34 cellular contexts compared by ENCODE assay signal in genomic region chr4:74088396-74088795, GRCh38. TPM values are rescaled to one million over a fixed set of nuclear protein-coding genes. Genes with fewer than 3 reads are reported as not detected.
"Had no signal": no experiment of that assay in that cellular context is flagged by ENCODE, and none has a peak within 500 bp of the region (broad histone marks: within the 10 kb centered on the region; RNA-seq: fewer than 3 reads in every experiment).

No MANE protein-coding gene starts in this region.

- H3K36me3 ChIP-seq: neural progenitor cell, ovary, right lobe of liver, sigmoid colon, spleen, suprapubic skin, tibial artery, transverse colon, upper lobe of right lung, vagina had no signal

- H3K9me3 Mint-ChIP-seq: natural killer cell; nephron; neural progenitor cell; stimulated activated memory B cell treated with anti-CD40 and anti-IgM and Interleukin-4, amounts not matched to agents 10 μg/mL and 1 μg/mL and 100 μg/mL, for 72 hours; stimulated activated naive CD8-positive, alpha-beta T cell treated with anti-CD3 and anti-CD28 coated beads, Interleukin-15, amount 100 ng/mL, for 72 hours; type B pancreatic cell had no signal

- H3K9ac ChIP-seq: neural progenitor cell, parathyroid adenoma had no signal

- H3K27me3 Mint-ChIP-seq: progenitor cell of endocrine pancreas; stimulated activated memory B cell treated with anti-CD40 and anti-IgM and Interleukin-4, amounts not matched to agents 10 μg/mL and 1 μg/mL and 100 μg/mL, for 72 hours had no signal

- H3K4me3 ChIP-seq: neural progenitor cell, ovary, psoas muscle, right lobe of liver, sigmoid colon, skin epidermis, smooth muscle cell, spleen, suprapubic skin, testis, tibial artery, transverse colon, upper lobe of right lung, vagina had no signal

- H3K4me1 ChIP-seq: parathyroid adenoma, psoas muscle, right lobe of liver, suprapubic skin, testis, tibial artery, upper lobe of right lung, vagina had no signal

- DNase-seq: natural killer cell; occipital lobe; ovary; posterior cingulate gyrus; psoas muscle; right cardiac atrium; right lobe of liver; sigmoid colon; spleen; stimulated activated CD4-positive, alpha-beta T cell treated with anti-CD3 and anti-CD28 coated beads, Interleukin-12 subunit alpha, Interleukin-12 subunit beta, amount 100 ng/mL, for 4 hours; stimulated activated CD4-positive, alpha-beta T cell treated with anti-CD3 and anti-CD28 coated beads, Interleukin-1b, Interleukin-23, amount 100 ng/mL, for 48 hours; stimulated activated CD4-positive, alpha-beta T cell treated with anti-CD3 and anti-CD28 coated beads, Interleukin-4, amount 100 ng/mL, for 1 hour; stimulated activated CD4-positive, alpha-beta T cell treated with anti-CD3 and anti-CD28 coated beads, Interleukin-4, amount 100 ng/mL, for 4 hours; stimulated activated CD8-positive, alpha-beta memory T cell treated with anti-CD3 and anti-CD28 coated beads, Interleukin-4, amount 100 ng/mL, for 48 hours; stimulated activated naive CD4-positive, alpha-beta T cell; stimulated activated naive CD8-positive, alpha-beta T cell treated with anti-CD3 and anti-CD28 coated beads, Interleukin-15, amount 100 ng/mL, for 72 hours; stimulated activated naive CD8-positive, alpha-beta T cell treated with anti-CD3 and anti-CD28 coated beads, Interleukin-15, Interleukin-2, amounts not matched to agents 100 U/mL and 50 U/mL, for 24 hours; substantia nigra; testis; tibial artery; transverse colon; upper lobe of right lung had no signal

- H3K9me3 ChIP-seq: ovary, psoas muscle, right lobe of liver, sigmoid colon, spleen, suprapubic skin, testis, tibial artery, transverse colon, upper lobe of right lung, vagina had no signal

- H2AFZ ChIP-seq: neural progenitor cell, parathyroid adenoma had no signal

- H3K36me3 Mint-ChIP-seq: natural killer cell; neural progenitor cell; stimulated activated memory B cell treated with anti-CD40 and anti-IgM and Interleukin-4, amounts not matched to agents 10 μg/mL and 1 μg/mL and 100 μg/mL, for 72 hours; type B pancreatic cell had no signal

- ATAC-seq: natural killer cell; psoas muscle; right cardiac atrium; right lobe of liver; stimulated activated memory B cell treated with anti-CD40 and anti-IgM and Interleukin-4, amounts not matched to agents 10 μg/mL and 1 μg/mL and 100 μg/mL, for 72 hours; stimulated activated naive CD8-positive, alpha-beta T cell treated with anti-CD3 and anti-CD28 coated beads, Interleukin-15, amount 100 ng/mL, for 72 hours; stimulated activated naive CD8-positive, alpha-beta T cell treated with anti-CD3 and anti-CD28 coated beads, Interleukin-15, Interleukin-2, amounts not matched to agents 100 U/mL and 50 U/mL, for 24 hours; upper lobe of right lung had no signal

- H3K27ac ChIP-seq: neural progenitor cell, ovary, parathyroid adenoma, psoas muscle, right lobe of liver, sigmoid colon, skin epidermis, spleen, suprapubic skin, testis, tibial artery, transverse colon, upper lobe of right lung, vagina had no signal

- H3K4me3 Mint-ChIP-seq: natural killer cell; nephron; neural progenitor cell; stimulated activated memory B cell treated with anti-CD40 and anti-IgM and Interleukin-4, amounts not matched to agents 10 μg/mL and 1 μg/mL and 100 μg/mL, for 72 hours; stimulated activated naive CD8-positive, alpha-beta T cell treated with anti-CD3 and anti-CD28 coated beads, Interleukin-15, amount 100 ng/mL, for 72 hours; type B pancreatic cell had no signal

- H3K79me2 ChIP-seq: parathyroid adenoma had no signal

- H3K4me1 Mint-ChIP-seq: natural killer cell; nephron; neural progenitor cell; stimulated activated memory B cell treated with anti-CD40 and anti-IgM and Interleukin-4, amounts not matched to agents 10 μg/mL and 1 μg/mL and 100 μg/mL, for 72 hours; stimulated activated naive CD8-positive, alpha-beta T cell treated with anti-CD3 and anti-CD28 coated beads, Interleukin-15, amount 100 ng/mL, for 72 hours had no signal

- H3K27me3 ChIP-seq: neural progenitor cell, ovary, right lobe of liver, sigmoid colon, suprapubic skin, testis, tibial artery, transverse colon, upper lobe of right lung, vagina had no signal

- H3K4me2 ChIP-seq: neural progenitor cell, smooth muscle cell had no signal

- H3K27ac Mint-ChIP-seq: natural killer cell; nephron; neural progenitor cell; progenitor cell of endocrine pancreas; stimulated activated memory B cell treated with anti-CD40 and anti-IgM and Interleukin-4, amounts not matched to agents 10 μg/mL and 1 μg/mL and 100 μg/mL, for 72 hours; stimulated activated naive CD8-positive, alpha-beta T cell treated with anti-CD3 and anti-CD28 coated beads, Interleukin-15, amount 100 ng/mL, for 72 hours; type B pancreatic cell had no signal

RNA-seq across cellular contexts. Expression of gene CXCL2, which starts 10.6 kb away (rescaled TPM):
- polyA plus RNA-seq: neural cell had no signal

RNA-seq across cellular contexts. Expression of gene CXCL3, which starts 49.9 kb away (rescaled TPM):
- total RNA-seq: urinary bladder, vagina had no signal
- polyA plus RNA-seq: neural cell had no signal
